In the genomic region with DNA sequence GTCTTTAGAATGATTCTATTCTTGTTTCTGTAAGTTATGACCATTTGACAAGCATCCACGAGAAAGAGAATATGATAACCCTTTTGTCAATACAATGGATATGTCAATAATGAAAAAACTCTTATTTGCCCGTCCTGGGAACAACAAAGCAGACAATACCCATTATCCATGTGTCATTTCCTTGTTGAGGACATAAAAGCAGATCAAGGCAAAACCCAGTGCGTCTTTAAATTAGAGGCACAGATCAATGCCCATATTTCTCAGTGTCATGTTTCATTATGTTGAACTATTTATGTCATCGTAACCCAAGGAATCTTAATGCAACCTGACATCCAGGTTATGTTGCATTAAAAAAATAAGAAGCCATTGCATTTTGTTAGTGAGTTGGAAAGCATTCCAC, we compare ENCODE assay signal across 24 cellular contexts.
"Had no signal": no experiment of that assay in that cellular context is flagged by ENCODE, and none has a peak within 500 bp of the region (broad histone marks: within the 10 kb centered on the region; RNA-seq: fewer than 3 reads in every experiment).

No MANE protein-coding gene starts in this region.

- H3K9ac ChIP-seq: neural progenitor cell, parathyroid adenoma had no signal

- H3K27me3 ChIP-seq: neural progenitor cell, ovary, right lobe of liver, sigmoid colon, stomach, thyroid gland, tibial nerve, upper lobe of left lung, vagina had no signal

- H3K27ac ChIP-seq: neural progenitor cell, ovary, parathyroid adenoma, psoas muscle, right lobe of liver, sigmoid colon, stomach, thoracic aorta, thyroid gland, tibial nerve, upper lobe of left lung, vagina had no signal

- H3K9me3 ChIP-seq: ovary, psoas muscle, right lobe of liver, sigmoid colon, stomach, thoracic aorta, thyroid gland, tibial nerve, upper lobe of left lung, vagina had no signal

- H3K79me2 ChIP-seq: parathyroid adenoma had no signal

- DNase-seq: nephron progenitor cell; occipital lobe; ovary; posterior cingulate gyrus; psoas muscle; right cardiac atrium; right lobe of liver; sigmoid colon; small intestine; stimulated activated CD4-positive, alpha-beta T cell treated with anti-CD3 and anti-CD28 coated beads, Interleukin-15, amount 100 ng/mL, for 24 hours; stimulated activated CD4-positive, alpha-beta T cell treated with anti-CD3 and anti-CD28 coated beads, Interleukin-2, amount 100 ng/mL, for 24 hours; stimulated activated CD4-positive, alpha-beta T cell treated with anti-CD3 and anti-CD28 coated beads, Interleukin-2, amount 100 ng/mL, for 48 hours; stimulated activated CD4-positive, alpha-beta T cell treated with anti-CD3 and anti-CD28 coated beads, Interleukin-4, amount 100 ng/mL, for 24 hours; stimulated activated naive B cell treated with anti-CD40 and anti-IgM and Interleukin-4, amounts not matched to agents 10 μg/mL and 1 μg/mL and 100 μg/mL, for 72 hours; stimulated activated naive CD4-positive, alpha-beta T cell treated with Interleukin-2 at 50 U/mL for 16 hours; stomach; thyroid gland; trophoblast cell; upper lobe of left lung had no signal

- H3K36me3 ChIP-seq: neural progenitor cell, ovary, right lobe of liver, sigmoid colon, stomach, thoracic aorta, thyroid gland, tibial nerve, upper lobe of left lung, vagina had no signal

- H2AFZ ChIP-seq: neural progenitor cell, parathyroid adenoma had no signal

- H3K4me3 ChIP-seq: neural progenitor cell, ovary, psoas muscle, right lobe of liver, sigmoid colon, stomach, thoracic aorta, thyroid gland, tibial nerve, upper lobe of left lung, vagina had no signal

- H3K4me2 ChIP-seq: neural progenitor cell had no signal
